ENCODE assay signal across 34 cellular contexts in the genomic region with DNA sequence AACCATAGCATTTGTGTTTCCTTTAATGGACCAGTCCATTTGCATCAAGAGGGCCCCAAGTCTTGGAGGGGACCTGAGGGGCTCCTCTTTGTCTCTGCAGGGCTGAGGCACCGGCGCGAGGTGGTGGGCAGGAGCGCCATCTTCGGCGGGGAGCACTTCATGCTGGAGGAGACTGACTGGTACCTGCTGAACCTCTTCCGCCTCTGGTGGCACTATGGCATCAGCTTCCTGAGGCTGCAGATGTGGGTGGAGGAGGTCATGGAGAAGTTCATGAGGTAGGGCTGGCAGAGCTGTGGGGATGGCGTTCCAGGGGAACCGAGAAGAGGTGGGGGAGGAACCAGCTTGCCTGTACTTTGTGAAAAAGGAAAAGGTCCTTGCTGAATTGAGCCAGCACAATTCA. TPM values are rescaled to one million over a fixed set of nuclear protein-coding genes. Genes with fewer than 3 reads are reported as not detected.
"Had no signal": no experiment of that assay in that cellular context is flagged by ENCODE, and none has a peak within 500 bp of the region (broad histone marks: within the 10 kb centered on the region; RNA-seq: fewer than 3 reads in every experiment).

No MANE protein-coding gene starts in this region.

- H3K27ac Mint-ChIP-seq: activated naive CD4-positive, alpha-beta T cell treated with anti-CD3 and anti-CD28 coated beads, Interleukin-2, amount 50 U/mL, for 24 hours; activated naive CD8-positive, alpha-beta T cell treated with anti-CD3 and anti-CD28 coated beads, Interleukin-2, amount 10 ng/mL, durations not matched to agents 7 days and 5 days; activated T-helper 2 cell treated with anti-CD3 and anti-CD28 coated beads, Interferon-gamma antibody, Interleukin-2, Interleukin-4, amounts not matched to agents 10 μg/mL and 5 μg/mL and 100 μg/mL, durations not matched to agents 14 hours and 24 hours and 36 hours had no signal

- ATAC-seq: K562, Panc1, SK-N-SH treated with all-trans-retinoic acid at 6 μM for 48 hours, T-cell had no signal

- H3K4me3 Mint-ChIP-seq: activated naive CD4-positive, alpha-beta T cell treated with anti-CD3 and anti-CD28 coated beads, Interleukin-2, amount 50 U/mL, for 24 hours; activated naive CD8-positive, alpha-beta T cell treated with anti-CD3 and anti-CD28 coated beads, Interleukin-2, amount 10 ng/mL, durations not matched to agents 7 days and 5 days; central memory CD8-positive, alpha-beta T cell; T-cell had no signal

- H3K9me3 Mint-ChIP-seq: activated naive CD4-positive, alpha-beta T cell treated with anti-CD3 and anti-CD28 coated beads, Interleukin-2, amount 50 U/mL, for 24 hours; activated naive CD8-positive, alpha-beta T cell treated with anti-CD3 and anti-CD28 coated beads, Interleukin-2, amount 10 ng/mL, durations not matched to agents 7 days and 5 days; activated T-helper 2 cell treated with anti-CD3 and anti-CD28 coated beads, Interferon-gamma antibody, Interleukin-2, Interleukin-4, amounts not matched to agents 10 μg/mL and 5 μg/mL and 100 μg/mL, durations not matched to agents 14 hours and 24 hours and 36 hours; central memory CD8-positive, alpha-beta T cell; T-cell had no signal

- H3K27me3 Mint-ChIP-seq: activated naive CD4-positive, alpha-beta T cell treated with anti-CD3 and anti-CD28 coated beads, Interleukin-2, amount 50 U/mL, for 24 hours; activated naive CD8-positive, alpha-beta T cell treated with anti-CD3 and anti-CD28 coated beads, Interleukin-2, amount 10 ng/mL, durations not matched to agents 7 days and 5 days; central memory CD8-positive, alpha-beta T cell; T-cell had no signal

- H3K9me3 ChIP-seq: ascending aorta had no signal

- DNase-seq: activated CD4-positive, alpha-beta T cell treated with anti-CD3 and anti-CD28 coated beads for 1 hour; activated CD4-positive, alpha-beta T cell treated with anti-CD3 and anti-CD28 coated beads for 48 hours; activated CD4-positive, alpha-beta T cell treated with anti-CD3 and anti-CD28 coated beads, Interleukin-2, amount 50 U/mL, for 48 hours; activated CD4-positive, CD25-positive, alpha-beta regulatory T cell; activated CD8-positive, alpha-beta memory T cell treated with anti-CD3 and anti-CD28 coated beads, Interleukin-2, amount 50 U/mL, for 4 hours; activated gamma-delta T cell; activated naive CD4-positive, alpha-beta T cell treated with Interleukin-2 at 50 U/mL for 16 hours; activated naive CD8-positive, alpha-beta T cell treated with anti-CD3 and anti-CD28 coated beads, Interleukin-2, amount 10 ng/mL, durations not matched to agents 7 days and 5 days; activated T-cell treated with anti-CD3 and anti-CD28 coated beads for 4 hours; amygdala; NCI-H1048; NCI-H1105 treated with DMSO at 0.1 percent for 48 hours; NCI-H1436; NCI-H1694; NCI-H1930; NCI-H2081 treated with DMSO at 0.1 percent for 48 hours; NCI-H345; NCI-H524 treated with DMSO at 0.1 percent for 48 hours; SHP77 treated with DMSO at 0.1 percent for 48 hours; T-cell; T-helper 2 cell; T-helper 9 cell; WERI-Rb-1 had no signal

RNA-seq across cellular contexts. Expression of gene IL17B, which starts 15.2 kb away (rescaled TPM):
- total RNA-seq: activated naive CD8-positive, alpha-beta T cell treated with anti-CD3 and anti-CD28 coated beads, Interleukin-2, amount 10 ng/mL, durations not matched to agents 7 days and 5 days; activated T-helper 2 cell treated with anti-CD3 and anti-CD28 coated beads, Interferon-gamma antibody, Interleukin-2, Interleukin-4, amounts not matched to agents 10 μg/mL and 5 μg/mL and 100 μg/mL, durations not matched to agents 14 hours and 24 hours and 36 hours; M059J; NCI-H460; RPMI7951; SK-MEL-5; T-cell had no signal
